1 cellular context compared by ENCODE assay signal in the genomic region with DNA sequence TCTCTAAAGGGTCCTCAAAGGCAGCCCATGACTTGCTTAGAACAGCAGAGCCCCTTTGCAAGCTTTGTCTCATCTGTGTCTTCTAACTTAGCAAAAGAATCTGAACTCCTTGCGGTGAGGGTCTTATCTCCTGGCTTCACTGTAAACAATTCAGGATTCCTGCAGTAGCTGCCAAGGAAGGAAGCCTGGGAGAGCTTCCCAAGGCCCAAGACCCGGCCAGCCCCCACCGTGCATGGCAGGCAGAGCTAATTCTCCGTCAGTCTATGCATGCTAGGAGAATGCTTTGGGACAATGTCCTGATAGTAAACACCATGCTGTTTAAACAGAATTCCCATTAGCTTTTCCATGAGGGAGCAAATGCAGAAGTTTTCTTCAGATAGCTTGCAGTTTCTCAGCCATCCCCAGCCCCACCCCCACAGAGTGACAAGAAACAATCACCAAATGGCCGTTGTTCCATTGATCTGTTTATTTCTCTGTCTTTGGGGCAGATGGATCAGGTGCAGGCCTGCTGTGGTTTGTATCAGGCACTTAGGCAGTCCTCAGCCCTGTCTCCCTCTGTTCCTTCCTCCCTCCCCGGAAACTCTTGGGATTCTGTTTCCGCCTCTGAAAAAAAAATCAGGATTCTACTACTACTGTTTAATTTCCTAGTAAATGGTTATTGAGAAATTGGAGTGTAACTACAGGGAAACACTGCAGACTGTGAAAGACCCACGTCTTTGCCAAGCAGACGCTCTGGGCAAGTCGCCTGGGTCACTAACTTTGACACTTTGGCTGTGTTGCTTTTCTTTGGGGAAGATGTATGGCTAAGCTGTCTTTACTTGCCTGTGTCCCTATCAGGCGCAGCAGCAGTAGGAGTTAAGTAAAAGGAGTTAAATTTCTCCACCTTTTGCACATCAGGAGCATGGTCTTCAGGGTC.
TF ChIP-seq lines count a peak whose summit lies in the region.

No MANE protein-coding gene starts in this region.

TF ChIP-seq in IMR-90, 13 proteins besides CTCF, POLR2A, EP300 and RAD21:
- TF ChIP-seq MXI1 (IDR thresholded peaks at IDR 0.05; ENCODE audit: borderline replicate concordance, low read depth, low read length) (no peak), USF2 (IDR thresholded peaks at IDR 0.05; ENCODE audit: low read depth, low read length) (no peak), MAFK (IDR thresholded peaks at IDR 0.05; ENCODE audit: low read depth, low read length) (no peak), MAZ (IDR thresholded peaks at IDR 0.05; ENCODE audit: borderline replicate concordance, low read depth, low read length) (no peak), RCOR1 (IDR thresholded peaks at IDR 0.05; ENCODE audit: insufficient replicate concordance, low read length) (no peak), ELK1 (IDR thresholded peaks at IDR 0.05; ENCODE audit: borderline replicate concordance, low read depth, low read length) (no peak), RFX5 (IDR thresholded peaks at IDR 0.05; ENCODE audit: low read depth, low read length) (no peak), CHD1 (IDR thresholded peaks at IDR 0.05; ENCODE audit: low read depth, low read length) (no peak), NFE2L2 (IDR thresholded peaks at IDR 0.05; ENCODE audit: low read depth, low read length) (no peak), CEBPB (IDR thresholded peaks at IDR 0.05; ENCODE audit: low read depth, low read length) (no peak), FOS (IDR thresholded peaks at IDR 0.05; ENCODE audit: low read depth, low read length) (no peak), SMC3 (IDR thresholded peaks at IDR 0.05; ENCODE audit: low read depth, low read length) (no peak), BHLHE40 (IDR thresholded peaks at IDR 0.05; ENCODE audit: low read depth, low read length) (no peak)
TF ChIP-seq in IMR-90: peak in this region for 0.
